8 cellular contexts compared by ENCODE assay signal in the genomic region with DNA sequence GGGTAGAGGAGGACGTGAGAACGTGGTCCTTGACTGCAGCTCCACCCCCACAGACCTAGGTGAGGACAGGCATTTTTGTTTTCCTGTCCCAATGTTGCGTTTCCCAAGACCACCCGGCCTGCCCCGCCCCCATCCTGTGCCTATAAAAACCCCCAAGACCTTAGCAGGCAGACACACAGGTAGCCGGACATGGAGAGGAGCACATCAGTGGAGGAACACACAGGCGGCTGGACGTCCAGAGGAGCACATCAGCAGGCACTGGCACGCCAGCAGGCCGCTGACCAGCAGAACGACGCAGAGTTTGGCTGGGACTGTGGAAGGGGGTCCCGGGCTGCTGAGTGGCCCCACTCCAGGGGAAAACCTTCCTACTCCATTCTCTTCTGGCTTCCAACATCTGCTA. TPM values are rescaled to one million over a fixed set of nuclear protein-coding genes. Genes with fewer than 3 reads are reported as not detected.
DNase-seq lines count a peak whose midpoint lies in the region; ATAC-seq and TF ChIP-seq lines count a peak whose summit lies in the region.

No MANE protein-coding gene starts in this region.

- H3K4me3 Mint-ChIP-seq in CD4-positive, alpha-beta memory T cell = peak overlapping the region; percentile 10 to 88 (median 80)
- peak overlapping the region; percentile 69 to 88 (median 80) for H3K4me3 Mint-ChIP-seq in naive thymus-derived CD8-positive, alpha-beta T cell

- H2AFZ ChIP-seq in Karpas-422 (ENCODE audit: low read length) = peak overlapping the region; percentile 93; the same call in 1 of the 2 replicates

- POLR2A ChIA-PET in CD4-positive, alpha-beta memory T cell (lab: Charles Lee; ENCODE audit: partially characterized antibody) = interaction anchor here (1.0 to 1.7 kb wide), 3 partner anchors 9 to 36 kb away, joined by 3 to 8 read pairs (median 3); partner anchors contain the start of gene HMGCL
- POLR2A ChIA-PET in naive thymus-derived CD8-positive, alpha-beta T cell (lab: Charles Lee) = interaction anchor here (0.8 to 2.0 kb wide), 3 partner anchors 12 to 69 kb away, joined by 3 to 16 read pairs (median 5); partner anchors contain the start of gene HMGCL

- peak overlapping the region in 4 of 7 donors; percentile 26 to 72 (median 48) for H3K27ac Mint-ChIP-seq in CD4-positive, alpha-beta memory T cell
- H3K27ac Mint-ChIP-seq in naive thymus-derived CD8-positive, alpha-beta T cell = peak overlapping the region in 7 of 10 donors; percentile 27 to 82 (median 75)

- H3K4me1 Mint-ChIP-seq in CD4-positive, alpha-beta memory T cell = peaks cover 5 to 14% (median 11%) of the 10 kb centered on the region in 4 donors
- peaks cover 6 to 13% (median 11%) of the 10 kb centered on the region in 4 donors for H3K4me1 Mint-ChIP-seq in naive thymus-derived CD8-positive, alpha-beta T cell

- no peak overlapping the region for H3K27ac ChIP-seq in CD4-positive, alpha-beta memory T cell (ENCODE audit: low read depth, low read length)
- H3K27ac ChIP-seq in Karpas-422 (ENCODE audit: low read length) (no peak overlapping the region), coronary artery (no peak overlapping the region)

- peak overlapping the region; percentile 99 for H3K4me2 ChIP-seq in Karpas-422 (ENCODE audit: low read depth, low read length, poor library complexity, severe bottlenecking)

- no peaks in the 10 kb centered on the region for H3K36me3 ChIP-seq in CD4-positive, alpha-beta memory T cell (ENCODE audit: insufficient read depth, low read length)
- H3K36me3 ChIP-seq in Karpas-422 (ENCODE audit: insufficient read depth, low read length) = no peaks in the 10 kb centered on the region

- H3K9ac ChIP-seq in Karpas-422 (ENCODE audit: low read length) = peak overlapping the region; percentile 66

- H3K36me3 Mint-ChIP-seq in CD4-positive, alpha-beta memory T cell = no peaks in the 10 kb centered on the region
- no peaks in the 10 kb centered on the region for H3K36me3 Mint-ChIP-seq in naive thymus-derived CD8-positive, alpha-beta T cell

- no peak for ATAC-seq in naive thymus-derived CD8-positive, alpha-beta T cell
- ATAC-seq in HG03097 (IDR thresholded peaks at IDR 0.05; ENCODE audit: low FRiP score, unreplicated experiment) (no peak), GM21526 (IDR thresholded peaks at IDR 0.05; ENCODE audit: low FRiP score, unreplicated experiment) (no peak)

- H4K20me1 ChIP-seq in Karpas-422 (ENCODE audit: insufficient read depth, low read depth, low read length) = no peaks in the 10 kb centered on the region

- peak in 1 of 5 donors; percentile 2 for DNase-seq in CD4-positive, alpha-beta memory T cell
- DNase-seq in Karpas-422 = peak; percentile 60
- no peak for DNase-seq in coronary artery (ENCODE audit: low spot score)
- DNase-seq in naive thymus-derived CD8-positive, alpha-beta T cell = peak in 1 of 10 donors; percentile 7
- DNase-seq in NCI-H748 (lab: John Stamatoyannopoulos, UW; ENCODE audit: unreplicated experiment) = no peak
- no peak for DNase-seq in OCI-M1 (lab: John Stamatoyannopoulos, UW)

- no peak for TF ChIP-seq CTCF in coronary artery (IDR thresholded peaks at IDR 0.05)

- H3K4me3 ChIP-seq in CD4-positive, alpha-beta memory T cell (ENCODE audit: low read length in 2 of 2) = peak overlapping the region in 1 of 2 donors; percentile 49
- peak overlapping the region; percentile 66 for H3K4me3 ChIP-seq in Karpas-422 (ENCODE audit: low read length)
- H3K4me3 ChIP-seq in coronary artery = peak overlapping the region; percentile 63

- no peaks in the 10 kb centered on the region for H3K79me2 ChIP-seq in Karpas-422 (ENCODE audit: low read length)

- no peaks in the 10 kb centered on the region for H3K9me3 Mint-ChIP-seq in CD4-positive, alpha-beta memory T cell
- H3K9me3 Mint-ChIP-seq in naive thymus-derived CD8-positive, alpha-beta T cell = no peaks in the 10 kb centered on the region

- intact Hi-C loops in CD4-positive, alpha-beta memory T cell (cut with micrococcal nuclease) = loop anchor here (1.0 kb wide), 2 partner anchors 30 to 38 kb away; partner anchors contain the start of genes FUCA1 and GALE

- H3K9me2 ChIP-seq in Karpas-422 (replicated peaks; ENCODE audit: insufficient read depth, low read length) = no peaks in the 10 kb centered on the region

- H3K9me3 ChIP-seq in CD4-positive, alpha-beta memory T cell (ENCODE audit: control insufficient read depth in 1 of 2, low read length in 2 of 2) = no peaks in the 10 kb centered on the region
- H3K9me3 ChIP-seq in Karpas-422 (ENCODE audit: low read length) = no peaks in the 10 kb centered on the region

- H3K27me3 ChIP-seq in CD4-positive, alpha-beta memory T cell (ENCODE audit: insufficient read depth, low read length) = no peaks in the 10 kb centered on the region
- no peaks in the 10 kb centered on the region for H3K27me3 ChIP-seq in Karpas-422 (ENCODE audit: low read length)

- CTCF ChIA-PET in CD4-positive, alpha-beta memory T cell (lab: Charles Lee; ENCODE audit: partially characterized antibody) = interaction anchor here (2.0 kb wide), 1 partner anchor 28 kb away, joined by 6 read pairs; no protein-coding TSS in a partner anchor

- H3K4me1 ChIP-seq in CD4-positive, alpha-beta memory T cell (ENCODE audit: insufficient read depth, low read length) = peaks cover 8% of the 10 kb centered on the region
- H3K4me1 ChIP-seq in Karpas-422 (ENCODE audit: low read length) = peaks cover 18% of the 10 kb centered on the region

- peaks cover 5 to 12% of the 10 kb centered on the region in 2 donors for H3K27me3 Mint-ChIP-seq in CD4-positive, alpha-beta memory T cell
- H3K27me3 Mint-ChIP-seq in naive thymus-derived CD8-positive, alpha-beta T cell = peaks cover 0 to 2% (median 0%) of the 10 kb centered on the region in 5 donors

RNA-seq across cellular contexts. Expression of gene HMGCL, which starts 12.7 kb away (rescaled TPM):
- total RNA-seq in CD4-positive, alpha-beta memory T cell = 10 to 100 TPM; 36.3 to 38.5 TPM
- polyA plus RNA-seq in CD4-positive, alpha-beta memory T cell = 10 to 100 TPM; 27.8 to 32.3 TPM
- total RNA-seq in Karpas-422 (2014; rRNA removed; shearing (Covaris generic); ENCODE audit: low replicate concordance) = 25.6 and 45.2 TPM in 2 replicates
- 10 to 100 TPM; 32.0 to 37.7 TPM for total RNA-seq in naive thymus-derived CD8-positive, alpha-beta T cell
- 10 to 100 TPM; 25.9 to 37.9 (median 34.3) TPM for polyA plus RNA-seq in naive thymus-derived CD8-positive, alpha-beta T cell

RNA-seq across cellular contexts. Expression of gene FUCA1, which starts 30.2 kb away (rescaled TPM):
- total RNA-seq in CD4-positive, alpha-beta memory T cell = 10 to 100 TPM; 32.7 to 35.0 TPM
- 10 to 100 TPM; 15.8 to 17.3 TPM for polyA plus RNA-seq in CD4-positive, alpha-beta memory T cell
- total RNA-seq in Karpas-422 (2014; rRNA removed; shearing (Covaris generic); ENCODE audit: low replicate concordance) = 37.8 and 47.2 TPM in 2 replicates
- total RNA-seq in naive thymus-derived CD8-positive, alpha-beta T cell = 10 to 100 TPM; 14.8 to 18.4 TPM
- 10 to 100 TPM in 2 of 3 donors, 1 to 10 TPM in 1; 8.1 to 13.8 (median 10.7) TPM for polyA plus RNA-seq in naive thymus-derived CD8-positive, alpha-beta T cell

RNA-seq across cellular contexts. Expression of gene GALE, which starts 37.4 kb away (rescaled TPM):
- 10 to 100 TPM; 11.2 to 12.0 TPM for total RNA-seq in CD4-positive, alpha-beta memory T cell
- 10 to 100 TPM; 13.8 to 15.9 TPM for polyA plus RNA-seq in CD4-positive, alpha-beta memory T cell
- total RNA-seq in Karpas-422 (2014; rRNA removed; shearing (Covaris generic); ENCODE audit: low replicate concordance) = 16.8 and 39.7 TPM in 2 replicates
- 1 to 10 TPM; 8.4 to 8.7 TPM for total RNA-seq in naive thymus-derived CD8-positive, alpha-beta T cell
- 10 to 100 TPM in 2 of 3 donors, 1 to 10 TPM in 1; 8.0 to 12.7 (median 12.3) TPM for polyA plus RNA-seq in naive thymus-derived CD8-positive, alpha-beta T cell

RNA-seq across cellular contexts. Expression of gene LYPLA2, which starts 47.0 kb away (rescaled TPM):
- total RNA-seq in CD4-positive, alpha-beta memory T cell = 10 to 100 TPM; 52.6 to 55.8 TPM
- 100 to 1,000 TPM; 110 to 151 TPM for polyA plus RNA-seq in CD4-positive, alpha-beta memory T cell
- total RNA-seq in Karpas-422 (2014; rRNA removed; shearing (Covaris generic); ENCODE audit: low replicate concordance) = 43.1 and 69.8 TPM in 2 replicates
- total RNA-seq in naive thymus-derived CD8-positive, alpha-beta T cell = 10 to 100 TPM; 52.9 to 62.5 TPM
- polyA plus RNA-seq in naive thymus-derived CD8-positive, alpha-beta T cell = 100 to 1,000 TPM in 2 of 3 donors, 10 to 100 TPM in 1; 90.3 to 104 (median 101) TPM

RNA-seq across cellular contexts. Expression of gene PITHD1, which starts 59.7 kb away (rescaled TPM):
- total RNA-seq in CD4-positive, alpha-beta memory T cell = 10 to 100 TPM; 78.3 to 82.1 TPM
- 10 to 100 TPM; 65.3 to 82.2 TPM for polyA plus RNA-seq in CD4-positive, alpha-beta memory T cell
- 35.6 and 55.7 TPM in 2 replicates for total RNA-seq in Karpas-422 (2014; rRNA removed; shearing (Covaris generic); ENCODE audit: low replicate concordance)
- 10 to 100 TPM; 79.1 to 86.6 TPM for total RNA-seq in naive thymus-derived CD8-positive, alpha-beta T cell
- polyA plus RNA-seq in naive thymus-derived CD8-positive, alpha-beta T cell = 10 to 100 TPM; 68.1 to 80.6 (median 74.3) TPM
